1 cellular context compared by ENCODE assay signal in the genomic region with DNA sequence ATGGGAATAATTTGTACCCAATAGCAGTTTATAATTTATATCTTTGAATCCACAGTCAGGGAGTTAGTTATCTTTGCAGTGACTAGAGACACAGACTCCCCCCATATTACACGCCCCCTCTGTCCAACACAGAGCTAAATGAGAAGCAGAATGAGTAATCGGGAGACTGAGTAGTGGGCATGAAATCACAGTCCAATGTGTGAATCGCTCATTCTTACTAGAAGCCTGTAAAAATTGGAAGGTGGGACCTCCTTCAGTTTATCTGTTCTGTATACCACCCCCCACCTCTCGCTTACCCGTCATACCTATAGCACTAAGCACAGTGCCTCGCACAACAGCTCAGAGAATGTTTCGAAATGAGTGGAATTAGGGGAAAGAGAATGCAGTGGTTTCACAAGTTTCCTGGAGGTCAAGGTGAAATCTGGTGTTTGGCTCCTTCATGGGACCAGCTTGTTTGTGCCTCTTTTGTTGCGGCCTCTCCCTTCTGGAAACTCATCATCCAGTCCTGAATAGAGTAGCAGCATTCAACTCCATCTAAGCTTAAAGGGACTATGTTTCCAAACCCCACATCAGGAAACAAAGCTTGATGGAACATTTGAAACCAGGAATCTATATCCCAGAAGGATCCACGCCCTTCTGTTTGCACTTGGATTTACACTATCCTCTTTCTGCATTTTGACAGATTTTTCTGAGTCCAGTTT.
TF ChIP-seq lines count a peak whose summit lies in the region.

No MANE protein-coding gene starts in this region.

TF ChIP-seq in GM12878, 131 proteins besides CTCF, POLR2A, EP300 and RAD21 (continued from another document and continues in another):
- TF ChIP-seq, protein P1, sequence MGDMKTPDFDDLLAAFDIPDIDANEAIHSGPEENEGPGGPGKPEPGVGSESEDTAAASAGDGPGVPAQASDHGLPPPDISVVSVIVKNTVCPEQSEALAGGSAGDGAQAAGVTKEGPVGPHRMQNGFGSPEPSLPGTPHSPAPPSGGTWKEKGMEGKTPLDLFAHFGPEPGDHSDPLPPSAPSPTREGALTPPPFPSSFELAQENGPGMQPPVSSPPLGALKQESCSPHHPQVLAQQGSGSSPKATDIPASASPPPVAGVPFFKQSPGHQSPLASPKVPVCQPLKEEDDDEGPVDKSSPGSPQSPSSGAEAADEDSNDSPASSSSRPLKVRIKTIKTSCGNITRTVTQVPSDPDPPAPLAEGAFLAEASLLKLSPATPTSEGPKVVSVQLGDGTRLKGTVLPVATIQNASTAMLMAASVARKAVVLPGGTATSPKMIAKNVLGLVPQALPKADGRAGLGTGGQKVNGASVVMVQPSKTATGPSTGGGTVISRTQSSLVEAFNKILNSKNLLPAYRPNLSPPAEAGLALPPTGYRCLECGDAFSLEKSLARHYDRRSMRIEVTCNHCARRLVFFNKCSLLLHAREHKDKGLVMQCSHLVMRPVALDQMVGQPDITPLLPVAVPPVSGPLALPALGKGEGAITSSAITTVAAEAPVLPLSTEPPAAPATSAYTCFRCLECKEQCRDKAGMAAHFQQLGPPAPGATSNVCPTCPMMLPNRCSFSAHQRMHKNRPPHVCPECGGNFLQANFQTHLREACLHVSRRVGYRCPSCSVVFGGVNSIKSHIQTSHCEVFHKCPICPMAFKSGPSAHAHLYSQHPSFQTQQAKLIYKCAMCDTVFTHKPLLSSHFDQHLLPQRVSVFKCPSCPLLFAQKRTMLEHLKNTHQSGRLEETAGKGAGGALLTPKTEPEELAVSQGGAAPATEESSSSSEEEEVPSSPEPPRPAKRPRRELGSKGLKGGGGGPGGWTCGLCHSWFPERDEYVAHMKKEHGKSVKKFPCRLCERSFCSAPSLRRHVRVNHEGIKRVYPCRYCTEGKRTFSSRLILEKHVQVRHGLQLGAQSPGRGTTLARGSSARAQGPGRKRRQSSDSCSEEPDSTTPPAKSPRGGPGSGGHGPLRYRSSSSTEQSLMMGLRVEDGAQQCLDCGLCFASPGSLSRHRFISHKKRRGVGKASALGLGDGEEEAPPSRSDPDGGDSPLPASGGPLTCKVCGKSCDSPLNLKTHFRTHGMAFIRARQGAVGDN (IDR thresholded peaks at IDR 0.05) = no peak
- TF ChIP-seq ZNF274 (IDR thresholded peaks at IDR 0.05; ENCODE audit: insufficient read depth, insufficient read length) (no peak), STAT1 (conservative IDR thresholded peaks at IDR 0.05) (no peak), CHD2 (IDR thresholded peaks at IDR 0.05; ENCODE audit: borderline replicate concordance, low read depth, low read length) (no peak), BHLHE40 (IDR thresholded peaks at IDR 0.05; ENCODE audit: borderline replicate concordance in 1 of 2, low read depth in 2 of 2, low read length in 1 of 2) (peak in 1 of 2 experiments; percentile 29; a peak in 1 of 4 replicates), CBX3 (IDR thresholded peaks at IDR 0.05; ENCODE audit: borderline replicate concordance, low read depth) (no peak), ZZZ3 (IDR thresholded peaks at IDR 0.05; ENCODE audit: control insufficient read depth, insufficient read length, low read depth) (no peak), DPF2 (IDR thresholded peaks at IDR 0.05) (0 out of 2 replicates have a peak, but pooled peaks have one; percentile 28), ATF7 (IDR thresholded peaks at IDR 0.05; ENCODE audit: low read depth) (0 out of 2 replicates have a peak, but pooled peaks have one; percentile 30), MEF2B (IDR thresholded peaks at IDR 0.05; ENCODE audit: partially characterized antibody, poor library complexity, severe bottlenecking) (no peak), TCF7 (IDR thresholded peaks at IDR 0.05; ENCODE audit: borderline replicate concordance) (no peak), HDAC6 (IDR thresholded peaks at IDR 0.05; ENCODE audit: unreplicated experiment) (no peak), JUNB (IDR thresholded peaks at IDR 0.05) (peak; percentile 82), RELA (IDR thresholded peaks at IDR 0.05; ENCODE audit: borderline replicate concordance, partially characterized antibody) (no peak), NBN (IDR thresholded peaks at IDR 0.05) (no peak)
- TF ChIP-seq, protein P2, sequence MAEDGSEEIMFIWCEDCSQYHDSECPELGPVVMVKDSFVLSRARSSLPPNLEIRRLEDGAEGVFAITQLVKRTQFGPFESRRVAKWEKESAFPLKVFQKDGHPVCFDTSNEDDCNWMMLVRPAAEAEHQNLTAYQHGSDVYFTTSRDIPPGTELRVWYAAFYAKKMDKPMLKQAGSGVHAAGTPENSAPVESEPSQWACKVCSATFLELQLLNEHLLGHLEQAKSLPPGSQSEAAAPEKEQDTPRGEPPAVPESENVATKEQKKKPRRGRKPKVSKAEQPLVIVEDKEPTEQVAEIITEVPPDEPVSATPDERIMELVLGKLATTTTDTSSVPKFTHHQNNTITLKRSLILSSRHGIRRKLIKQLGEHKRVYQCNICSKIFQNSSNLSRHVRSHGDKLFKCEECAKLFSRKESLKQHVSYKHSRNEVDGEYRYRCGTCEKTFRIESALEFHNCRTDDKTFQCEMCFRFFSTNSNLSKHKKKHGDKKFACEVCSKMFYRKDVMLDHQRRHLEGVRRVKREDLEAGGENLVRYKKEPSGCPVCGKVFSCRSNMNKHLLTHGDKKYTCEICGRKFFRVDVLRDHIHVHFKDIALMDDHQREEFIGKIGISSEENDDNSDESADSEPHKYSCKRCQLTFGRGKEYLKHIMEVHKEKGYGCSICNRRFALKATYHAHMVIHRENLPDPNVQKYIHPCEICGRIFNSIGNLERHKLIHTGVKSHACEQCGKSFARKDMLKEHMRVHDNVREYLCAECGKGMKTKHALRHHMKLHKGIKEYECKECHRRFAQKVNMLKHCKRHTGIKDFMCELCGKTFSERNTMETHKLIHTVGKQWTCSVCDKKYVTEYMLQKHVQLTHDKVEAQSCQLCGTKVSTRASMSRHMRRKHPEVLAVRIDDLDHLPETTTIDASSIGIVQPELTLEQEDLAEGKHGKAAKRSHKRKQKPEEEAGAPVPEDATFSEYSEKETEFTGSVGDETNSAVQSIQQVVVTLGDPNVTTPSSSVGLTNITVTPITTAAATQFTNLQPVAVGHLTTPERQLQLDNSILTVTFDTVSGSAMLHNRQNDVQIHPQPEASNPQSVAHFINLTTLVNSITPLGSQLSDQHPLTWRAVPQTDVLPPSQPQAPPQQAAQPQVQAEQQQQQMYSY (CRISPR knock-in tag; IDR thresholded peaks at IDR 0.05) = no peak
- TF ChIP-seq, protein P3, sequence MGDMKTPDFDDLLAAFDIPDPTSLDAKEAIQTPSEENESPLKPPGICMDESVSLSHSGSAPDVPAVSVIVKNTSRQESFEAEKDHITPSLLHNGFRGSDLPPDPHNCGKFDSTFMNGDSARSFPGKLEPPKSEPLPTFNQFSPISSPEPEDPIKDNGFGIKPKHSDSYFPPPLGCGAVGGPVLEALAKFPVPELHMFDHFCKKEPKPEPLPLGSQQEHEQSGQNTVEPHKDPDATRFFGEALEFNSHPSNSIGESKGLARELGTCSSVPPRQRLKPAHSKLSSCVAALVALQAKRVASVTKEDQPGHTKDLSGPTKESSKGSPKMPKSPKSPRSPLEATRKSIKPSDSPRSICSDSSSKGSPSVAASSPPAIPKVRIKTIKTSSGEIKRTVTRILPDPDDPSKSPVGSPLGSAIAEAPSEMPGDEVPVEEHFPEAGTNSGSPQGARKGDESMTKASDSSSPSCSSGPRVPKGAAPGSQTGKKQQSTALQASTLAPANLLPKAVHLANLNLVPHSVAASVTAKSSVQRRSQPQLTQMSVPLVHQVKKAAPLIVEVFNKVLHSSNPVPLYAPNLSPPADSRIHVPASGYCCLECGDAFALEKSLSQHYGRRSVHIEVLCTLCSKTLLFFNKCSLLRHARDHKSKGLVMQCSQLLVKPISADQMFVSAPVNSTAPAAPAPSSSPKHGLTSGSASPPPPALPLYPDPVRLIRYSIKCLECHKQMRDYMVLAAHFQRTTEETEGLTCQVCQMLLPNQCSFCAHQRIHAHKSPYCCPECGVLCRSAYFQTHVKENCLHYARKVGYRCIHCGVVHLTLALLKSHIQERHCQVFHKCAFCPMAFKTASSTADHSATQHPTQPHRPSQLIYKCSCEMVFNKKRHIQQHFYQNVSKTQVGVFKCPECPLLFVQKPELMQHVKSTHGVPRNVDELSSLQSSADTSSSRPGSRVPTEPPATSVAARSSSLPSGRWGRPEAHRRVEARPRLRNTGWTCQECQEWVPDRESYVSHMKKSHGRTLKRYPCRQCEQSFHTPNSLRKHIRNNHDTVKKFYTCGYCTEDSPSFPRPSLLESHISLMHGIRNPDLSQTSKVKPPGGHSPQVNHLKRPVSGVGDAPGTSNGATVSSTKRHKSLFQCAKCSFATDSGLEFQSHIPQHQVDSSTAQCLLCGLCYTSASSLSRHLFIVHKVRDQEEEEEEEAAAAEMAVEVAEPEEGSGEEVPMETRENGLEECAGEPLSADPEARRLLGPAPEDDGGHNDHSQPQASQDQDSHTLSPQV (IDR thresholded peaks at IDR 0.05) = no peak
- TF ChIP-seq, protein P4, sequence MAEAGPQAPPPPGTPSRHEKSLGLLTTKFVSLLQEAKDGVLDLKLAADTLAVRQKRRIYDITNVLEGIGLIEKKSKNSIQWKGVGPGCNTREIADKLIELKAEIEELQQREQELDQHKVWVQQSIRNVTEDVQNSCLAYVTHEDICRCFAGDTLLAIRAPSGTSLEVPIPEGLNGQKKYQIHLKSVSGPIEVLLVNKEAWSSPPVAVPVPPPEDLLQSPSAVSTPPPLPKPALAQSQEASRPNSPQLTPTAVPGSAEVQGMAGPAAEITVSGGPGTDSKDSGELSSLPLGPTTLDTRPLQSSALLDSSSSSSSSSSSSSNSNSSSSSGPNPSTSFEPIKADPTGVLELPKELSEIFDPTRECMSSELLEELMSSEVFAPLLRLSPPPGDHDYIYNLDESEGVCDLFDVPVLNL (IDR thresholded peaks at IDR 0.05; ENCODE audit: low read depth, low read length) = no peak
- TF ChIP-seq, protein P5, sequence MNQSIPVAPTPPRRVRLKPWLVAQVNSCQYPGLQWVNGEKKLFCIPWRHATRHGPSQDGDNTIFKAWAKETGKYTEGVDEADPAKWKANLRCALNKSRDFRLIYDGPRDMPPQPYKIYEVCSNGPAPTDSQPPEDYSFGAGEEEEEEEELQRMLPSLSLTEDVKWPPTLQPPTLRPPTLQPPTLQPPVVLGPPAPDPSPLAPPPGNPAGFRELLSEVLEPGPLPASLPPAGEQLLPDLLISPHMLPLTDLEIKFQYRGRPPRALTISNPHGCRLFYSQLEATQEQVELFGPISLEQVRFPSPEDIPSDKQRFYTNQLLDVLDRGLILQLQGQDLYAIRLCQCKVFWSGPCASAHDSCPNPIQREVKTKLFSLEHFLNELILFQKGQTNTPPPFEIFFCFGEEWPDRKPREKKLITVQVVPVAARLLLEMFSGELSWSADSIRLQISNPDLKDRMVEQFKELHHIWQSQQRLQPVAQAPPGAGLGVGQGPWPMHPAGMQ (IDR thresholded peaks at IDR 0.05; ENCODE audit: borderline replicate concordance) = no peak
- TF ChIP-seq, protein P6, sequence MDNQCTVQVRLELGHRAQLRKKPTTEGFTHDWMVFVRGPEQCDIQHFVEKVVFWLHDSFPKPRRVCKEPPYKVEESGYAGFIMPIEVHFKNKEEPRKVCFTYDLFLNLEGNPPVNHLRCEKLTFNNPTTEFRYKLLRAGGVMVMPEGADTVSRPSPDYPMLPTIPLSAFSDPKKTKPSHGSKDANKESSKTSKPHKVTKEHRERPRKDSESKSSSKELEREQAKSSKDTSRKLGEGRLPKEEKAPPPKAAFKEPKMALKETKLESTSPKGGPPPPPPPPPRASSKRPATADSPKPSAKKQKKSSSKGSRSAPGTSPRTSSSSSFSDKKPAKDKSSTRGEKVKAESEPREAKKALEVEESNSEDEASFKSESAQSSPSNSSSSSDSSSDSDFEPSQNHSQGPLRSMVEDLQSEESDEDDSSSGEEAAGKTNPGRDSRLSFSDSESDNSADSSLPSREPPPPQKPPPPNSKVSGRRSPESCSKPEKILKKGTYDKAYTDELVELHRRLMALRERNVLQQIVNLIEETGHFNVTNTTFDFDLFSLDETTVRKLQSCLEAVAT (IDR thresholded peaks at IDR 0.05) = no peak
- TF ChIP-seq, protein P7, sequence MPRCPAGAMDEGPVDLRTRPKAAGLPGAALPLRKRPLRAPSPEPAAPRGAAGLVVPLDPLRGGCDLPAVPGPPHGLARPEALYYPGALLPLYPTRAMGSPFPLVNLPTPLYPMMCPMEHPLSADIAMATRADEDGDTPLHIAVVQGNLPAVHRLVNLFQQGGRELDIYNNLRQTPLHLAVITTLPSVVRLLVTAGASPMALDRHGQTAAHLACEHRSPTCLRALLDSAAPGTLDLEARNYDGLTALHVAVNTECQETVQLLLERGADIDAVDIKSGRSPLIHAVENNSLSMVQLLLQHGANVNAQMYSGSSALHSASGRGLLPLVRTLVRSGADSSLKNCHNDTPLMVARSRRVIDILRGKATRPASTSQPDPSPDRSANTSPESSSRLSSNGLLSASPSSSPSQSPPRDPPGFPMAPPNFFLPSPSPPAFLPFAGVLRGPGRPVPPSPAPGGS (IDR thresholded peaks at IDR 0.05; ENCODE audit: borderline replicate concordance, insufficient read depth, low read depth, low read length, poor library complexity, severe bottlenecking) = no peak
- TF ChIP-seq, protein P8, sequence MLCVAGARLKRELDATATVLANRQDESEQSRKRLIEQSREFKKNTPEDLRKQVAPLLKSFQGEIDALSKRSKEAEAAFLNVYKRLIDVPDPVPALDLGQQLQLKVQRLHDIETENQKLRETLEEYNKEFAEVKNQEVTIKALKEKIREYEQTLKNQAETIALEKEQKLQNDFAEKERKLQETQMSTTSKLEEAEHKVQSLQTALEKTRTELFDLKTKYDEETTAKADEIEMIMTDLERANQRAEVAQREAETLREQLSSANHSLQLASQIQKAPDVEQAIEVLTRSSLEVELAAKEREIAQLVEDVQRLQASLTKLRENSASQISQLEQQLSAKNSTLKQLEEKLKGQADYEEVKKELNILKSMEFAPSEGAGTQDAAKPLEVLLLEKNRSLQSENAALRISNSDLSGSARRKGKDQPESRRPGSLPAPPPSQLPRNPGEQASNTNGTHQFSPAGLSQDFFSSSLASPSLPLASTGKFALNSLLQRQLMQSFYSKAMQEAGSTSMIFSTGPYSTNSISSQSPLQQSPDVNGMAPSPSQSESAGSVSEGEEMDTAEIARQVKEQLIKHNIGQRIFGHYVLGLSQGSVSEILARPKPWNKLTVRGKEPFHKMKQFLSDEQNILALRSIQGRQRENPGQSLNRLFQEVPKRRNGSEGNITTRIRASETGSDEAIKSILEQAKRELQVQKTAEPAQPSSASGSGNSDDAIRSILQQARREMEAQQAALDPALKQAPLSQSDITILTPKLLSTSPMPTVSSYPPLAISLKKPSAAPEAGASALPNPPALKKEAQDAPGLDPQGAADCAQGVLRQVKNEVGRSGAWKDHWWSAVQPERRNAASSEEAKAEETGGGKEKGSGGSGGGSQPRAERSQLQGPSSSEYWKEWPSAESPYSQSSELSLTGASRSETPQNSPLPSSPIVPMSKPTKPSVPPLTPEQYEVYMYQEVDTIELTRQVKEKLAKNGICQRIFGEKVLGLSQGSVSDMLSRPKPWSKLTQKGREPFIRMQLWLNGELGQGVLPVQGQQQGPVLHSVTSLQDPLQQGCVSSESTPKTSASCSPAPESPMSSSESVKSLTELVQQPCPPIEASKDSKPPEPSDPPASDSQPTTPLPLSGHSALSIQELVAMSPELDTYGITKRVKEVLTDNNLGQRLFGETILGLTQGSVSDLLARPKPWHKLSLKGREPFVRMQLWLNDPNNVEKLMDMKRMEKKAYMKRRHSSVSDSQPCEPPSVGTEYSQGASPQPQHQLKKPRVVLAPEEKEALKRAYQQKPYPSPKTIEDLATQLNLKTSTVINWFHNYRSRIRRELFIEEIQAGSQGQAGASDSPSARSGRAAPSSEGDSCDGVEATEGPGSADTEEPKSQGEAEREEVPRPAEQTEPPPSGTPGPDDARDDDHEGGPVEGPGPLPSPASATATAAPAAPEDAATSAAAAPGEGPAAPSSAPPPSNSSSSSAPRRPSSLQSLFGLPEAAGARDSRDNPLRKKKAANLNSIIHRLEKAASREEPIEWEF (IDR thresholded peaks at IDR 0.05; ENCODE audit: insufficient replicate concordance, low read depth, low read length) = no peak
- TF ChIP-seq, protein P9, sequence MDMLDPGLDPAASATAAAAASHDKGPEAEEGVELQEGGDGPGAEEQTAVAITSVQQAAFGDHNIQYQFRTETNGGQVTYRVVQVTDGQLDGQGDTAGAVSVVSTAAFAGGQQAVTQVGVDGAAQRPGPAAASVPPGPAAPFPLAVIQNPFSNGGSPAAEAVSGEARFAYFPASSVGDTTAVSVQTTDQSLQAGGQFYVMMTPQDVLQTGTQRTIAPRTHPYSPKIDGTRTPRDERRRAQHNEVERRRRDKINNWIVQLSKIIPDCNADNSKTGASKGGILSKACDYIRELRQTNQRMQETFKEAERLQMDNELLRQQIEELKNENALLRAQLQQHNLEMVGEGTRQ (IDR thresholded peaks at IDR 0.05; ENCODE audit: borderline replicate concordance, low read depth, low read length) = no peak
